ENCODE assay signal across 27 cellular contexts in the genomic region with DNA sequence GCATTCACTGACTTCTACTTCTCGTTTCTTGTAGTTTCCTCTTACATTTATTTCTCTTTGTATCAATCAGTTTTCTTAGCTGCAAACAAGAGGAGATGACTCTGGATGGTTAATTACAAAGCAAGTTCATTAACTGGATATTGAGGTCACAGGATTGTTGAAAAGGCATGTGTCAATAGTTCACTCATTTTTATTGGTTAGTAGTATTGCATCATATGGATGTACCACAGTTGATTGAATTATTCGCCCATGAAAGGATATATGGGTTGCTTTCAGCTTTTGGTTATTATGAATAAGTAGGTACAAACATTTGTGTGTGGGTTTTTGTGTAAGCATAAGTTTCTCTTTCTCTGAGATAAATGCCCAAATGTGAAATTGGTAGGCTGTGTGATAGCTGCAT.
"Had no signal": no experiment of that assay in that cellular context is flagged by ENCODE, and none has a peak within 500 bp of the region (broad histone marks: within the 10 kb centered on the region; RNA-seq: fewer than 3 reads in every experiment).

No MANE protein-coding gene starts in this region.

- H3K4me3 ChIP-seq: ascending aorta, coronary artery, dorsolateral prefrontal cortex had no signal

- FAIRE-seq: bronchial epithelial cell, frontal cortex had no signal

- ATAC-seq: activated naive CD4-positive, alpha-beta T cell treated with anti-CD3 and anti-CD28 coated beads, Interleukin-2, amount 50 U/mL, for 72 hours; activated T-cell treated with anti-CD3 and anti-CD28 coated beads, Interleukin-2, amount 50 U/mL, for 72 hours; esophagus mucosa had no signal

- H3K4me1 ChIP-seq: ascending aorta had no signal

- H3K27ac ChIP-seq: ascending aorta, brain microvascular endothelial cell, coronary artery, dorsolateral prefrontal cortex had no signal

- H3K36me3 ChIP-seq: ascending aorta, brain microvascular endothelial cell had no signal

- DNase-seq: activated CD4-positive, alpha-beta memory T cell treated with anti-CD3 and anti-CD28 coated beads, Interleukin-2, amount 10 ng/mL, durations not matched to agents 7 days and 5 days; activated CD4-positive, alpha-beta T cell treated with anti-CD3 and anti-CD28 coated beads for 4 hours; activated CD4-positive, alpha-beta T cell treated with anti-CD3 and anti-CD28 coated beads, Interleukin-2, amount 10 ng/mL, durations not matched to agents 7 days and 5 days; activated CD4-positive, alpha-beta T cell treated with anti-CD3 and anti-CD28 coated beads, Interleukin-2, amount 50 U/mL, for 4 hours; activated CD4-positive, CD25-positive, alpha-beta regulatory T cell; activated CD4-positive, CD25-positive, alpha-beta regulatory T cell treated with anti-CD3 and anti-CD28 coated beads, Interleukin-2, amount 50 U/mL, for 72 hours; activated CD8-positive, alpha-beta memory T cell treated with anti-CD3 and anti-CD28 coated beads, Interleukin-2, amount 50 U/mL, for 48 hours; activated gamma-delta T cell; activated naive CD4-positive, alpha-beta T cell; activated naive CD4-positive, alpha-beta T cell treated with anti-CD3 and anti-CD28 coated beads, Interleukin-2, amount 10 ng/mL, durations not matched to agents 7 days and 5 days; activated naive CD8-positive, alpha-beta T cell treated with anti-CD3 and anti-CD28 coated beads, Interleukin-2, amount 10 ng/mL, durations not matched to agents 7 days and 5 days; activated T-cell treated with anti-CD3 and anti-CD28 coated beads for 4 hours; activated T-cell treated with anti-CD3 and anti-CD28 coated beads, Interleukin-2, amount 50 U/mL, for 24 hours; activated T-cell treated with anti-CD3 and anti-CD28 coated beads, Interleukin-2, amount 50 U/mL, for 72 hours; brain microvascular endothelial cell; dorsolateral prefrontal cortex; effector memory CD4-positive, alpha-beta T cell; endodermal cell; foreskin fibroblast; head of caudate nucleus; T-helper 2 cell had no signal

- H3K27me3 ChIP-seq: ascending aorta, brain microvascular endothelial cell had no signal

- H3K9me3 ChIP-seq: ascending aorta had no signal
